ENCODE assay signal across 8 cellular contexts in the genomic region with DNA sequence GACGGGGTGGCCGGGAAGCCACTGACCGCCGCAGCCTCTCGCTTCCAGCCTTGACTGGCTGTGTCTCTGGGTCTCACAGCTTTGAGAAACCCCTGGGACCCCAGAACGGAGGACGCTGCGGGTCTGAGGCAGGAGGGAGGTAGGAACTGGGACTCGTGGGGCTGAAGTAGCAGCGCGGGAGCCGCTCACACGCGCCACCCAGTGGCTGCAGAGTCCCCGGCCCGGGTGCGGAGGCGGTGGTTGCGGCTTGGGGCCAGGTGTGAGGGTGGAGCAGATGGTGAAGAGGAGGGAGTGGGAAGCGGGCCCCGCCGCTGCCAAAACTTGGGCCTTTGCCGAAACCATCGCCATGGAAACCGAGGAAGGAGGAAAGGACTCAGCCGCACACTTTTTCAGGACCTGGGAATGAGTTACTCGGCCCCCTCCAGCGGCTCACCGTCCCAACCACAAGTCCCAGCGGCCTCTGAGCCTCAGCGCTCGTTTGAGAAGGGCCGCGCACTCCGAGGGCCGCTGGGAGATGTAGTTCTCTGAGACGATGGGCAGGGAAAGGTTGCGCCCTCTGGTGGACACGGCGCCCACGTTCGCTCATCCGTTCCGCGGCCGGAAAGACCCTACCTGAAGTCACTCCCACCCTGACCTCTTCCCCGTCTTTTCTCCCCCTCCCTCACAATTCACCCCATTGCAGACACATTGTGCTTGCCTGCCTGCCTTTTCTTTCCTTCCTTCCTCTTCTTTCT. TPM values are rescaled to one million over a fixed set of nuclear protein-coding genes. Genes with fewer than 3 reads are reported as not detected.
DNase-seq lines count a peak whose midpoint lies in the region; ATAC-seq and TF ChIP-seq lines count a peak whose summit lies in the region.

No MANE protein-coding gene starts in this region.

- H3K4me1 Mint-ChIP-seq in activated CD4-positive, alpha-beta T cell treated with anti-CD3 and anti-CD28 coated beads, Interleukin-2, amount 10 ng/mL, durations not matched to agents 24 days and 14 days = peaks cover 45% of the 10 kb centered on the region

- H3K4me3 ChIP-seq in left lung = peak overlapping the region; percentile 62 to 84

- peaks cover 0 to 25% of the 10 kb centered on the region in 2 donors for H3K36me3 ChIP-seq in left lung

- H3K4me1 ChIP-seq in left lung = peaks cover 0 to 31% of the 10 kb centered on the region in 2 donors

- peak overlapping the region; percentile 88 for H3K27ac Mint-ChIP-seq in activated CD4-positive, alpha-beta T cell treated with anti-CD3 and anti-CD28 coated beads, Interleukin-2, amount 10 ng/mL, durations not matched to agents 24 days and 14 days

- H3K27ac ChIP-seq in C4-2B = peak overlapping the region; percentile 61
- H3K27ac ChIP-seq in left lung = peak overlapping the region; percentile 73 to 77

- ATAC-seq in GM19395 (IDR thresholded peaks at IDR 0.05; ENCODE audit: unreplicated experiment) = peak; percentile 88
- peak; percentile 74 for ATAC-seq in HG03521 (IDR thresholded peaks at IDR 0.05; ENCODE audit: unreplicated experiment)
- peak; percentile 93 for ATAC-seq in left lung

- peaks cover 28 to 43% of the 10 kb centered on the region in 2 donors for H3K27me3 ChIP-seq in left lung

- H3K9me3 Mint-ChIP-seq in activated CD4-positive, alpha-beta T cell treated with anti-CD3 and anti-CD28 coated beads, Interleukin-2, amount 10 ng/mL, durations not matched to agents 24 days and 14 days = no peaks in the 10 kb centered on the region

- DNase-seq in NCI-H526 (lab: John Stamatoyannopoulos, UW) = peak; percentile 88 to 96
- peak; percentile 98 for DNase-seq in activated CD4-positive, alpha-beta T cell treated with anti-CD3 and anti-CD28 coated beads, Interleukin-2, amount 10 ng/mL, durations not matched to agents 24 days and 14 days
- peak; percentile 95 for DNase-seq in dedifferentiated amniotic fluid mesenchymal stem cell (ENCODE audit: extremely low spot score)
- peak; percentile 94 to 98 for DNase-seq in left lung
- peak; percentile 94 to 95 for DNase-seq in stimulated activated CD4-positive, alpha-beta T cell treated with anti-CD3 and anti-CD28 coated beads, Interleukin-2, amount 100 ng/mL, for 24 hours

- H3K4me3 Mint-ChIP-seq in activated CD4-positive, alpha-beta T cell treated with anti-CD3 and anti-CD28 coated beads, Interleukin-2, amount 10 ng/mL, durations not matched to agents 24 days and 14 days = peak overlapping the region; percentile 89

- no peaks in the 10 kb centered on the region for H3K9me3 ChIP-seq in left lung

- intact Hi-C loops in activated CD4-positive, alpha-beta T cell treated with anti-CD3 and anti-CD28 coated beads, Interleukin-2, amount 10 ng/mL, durations not matched to agents 24 days and 14 days (cut with micrococcal nuclease) = loop anchor here (1.0 to 5.0 kb wide), 5 partner anchors 10 to 216 kb away; a partner anchor contains a TSS
- intact Hi-C loops in left lung (cut with DNase I) = loop anchor here in 1 of 2 donors (5.0 kb wide), 1 partner anchor 51 kb away; no protein-coding TSS in a partner anchor

- peaks cover 39% of the 10 kb centered on the region for H3K27me3 Mint-ChIP-seq in activated CD4-positive, alpha-beta T cell treated with anti-CD3 and anti-CD28 coated beads, Interleukin-2, amount 10 ng/mL, durations not matched to agents 24 days and 14 days

- H3K36me3 Mint-ChIP-seq in activated CD4-positive, alpha-beta T cell treated with anti-CD3 and anti-CD28 coated beads, Interleukin-2, amount 10 ng/mL, durations not matched to agents 24 days and 14 days (ENCODE audit: low read depth) = peaks cover 22% of the 10 kb centered on the region

- TF ChIP-seq CTCF in C4-2B (conservative IDR thresholded peaks at IDR 0.05) (peak; percentile 99), left lung (IDR thresholded peaks at IDR 0.05) (peak; percentile 67 to 90)

RNA-seq across cellular contexts. Expression of a gene that starts 2.2 kb away (rescaled TPM):
- 0.12 and 0.54 TPM in 2 replicates for total RNA-seq in activated CD4-positive, alpha-beta T cell treated with anti-CD3 and anti-CD28 coated beads, Interleukin-2, amount 10 ng/mL, durations not matched to agents 24 days and 14 days
- total RNA-seq in left lung = under 1 TPM; 0.29 to 0.34 TPM

RNA-seq across cellular contexts. Expression of a gene that starts 8.1 kb away (rescaled TPM):
- 134 and 135 TPM in 2 replicates for total RNA-seq in activated CD4-positive, alpha-beta T cell treated with anti-CD3 and anti-CD28 coated beads, Interleukin-2, amount 10 ng/mL, durations not matched to agents 24 days and 14 days
- total RNA-seq in left lung = 10 to 100 TPM; 54.4 to 78.5 TPM

RNA-seq across cellular contexts. Expression of a gene that starts 9.5 kb away (rescaled TPM):
- total RNA-seq in activated CD4-positive, alpha-beta T cell treated with anti-CD3 and anti-CD28 coated beads, Interleukin-2, amount 10 ng/mL, durations not matched to agents 24 days and 14 days = 27.2 and 28.4 TPM in 2 replicates
- 10 to 100 TPM; 29.3 to 54.2 TPM for total RNA-seq in left lung

RNA-seq across cellular contexts. Expression of a gene that starts 18.3 kb away (rescaled TPM):
- not detected in 2 replicates for total RNA-seq in activated CD4-positive, alpha-beta T cell treated with anti-CD3 and anti-CD28 coated beads, Interleukin-2, amount 10 ng/mL, durations not matched to agents 24 days and 14 days
- not detected for total RNA-seq in left lung

RNA-seq across cellular contexts. Expression of a gene that starts 20.3 kb away (rescaled TPM):
- not detected in 2 replicates for total RNA-seq in activated CD4-positive, alpha-beta T cell treated with anti-CD3 and anti-CD28 coated beads, Interleukin-2, amount 10 ng/mL, durations not matched to agents 24 days and 14 days
- not detected for total RNA-seq in left lung

Comparison
In these comparisons a context has a peak if more than half of its experiments do, and no peak if none do; other contexts are left out.
1. Peak in every context shown above with its lines: DNase-seq, ATAC-seq, H3K4me3 ChIP-seq and H3K27ac ChIP-seq.